Comparison of ENCODE assay signal across 1 cellular context in genomic region chr3:133693821-133694220, GRCh38.
TF ChIP-seq lines count a peak whose summit lies in the region.

No MANE protein-coding gene starts in this region.

TF ChIP-seq in GM23338, 12 proteins besides CTCF, POLR2A, EP300 and RAD21 (continued from another document):
- TF ChIP-seq ZNF462 (CRISPR knock-in tag; IDR thresholded peaks at IDR 0.05): no peak
- no peak for TF ChIP-seq ZNF114 (CRISPR knock-in tag; IDR thresholded peaks at IDR 0.05)
- no peak for TF ChIP-seq EZH2 (IDR thresholded peaks at IDR 0.05; ENCODE audit: low read depth, unreplicated experiment)
- no peak for TF ChIP-seq REST (IDR thresholded peaks at IDR 0.05; ENCODE audit: unreplicated experiment)
